In genomic region chr11:32830796-32831195, GRCh38 we compare ENCODE assay signal across 12 cellular contexts. TPM values are rescaled to one million over a fixed set of nuclear protein-coding genes. Genes with fewer than 3 reads are reported as not detected.
DNase-seq lines count a peak whose midpoint lies in the region; ATAC-seq and TF ChIP-seq lines count a peak whose summit lies in the region.
"Had no signal": no experiment of that assay in that cellular context is flagged by ENCODE, and none has a peak within 500 bp of the region (broad histone marks: within the 10 kb centered on the region; RNA-seq: fewer than 3 reads in every experiment).

No MANE protein-coding gene starts in this region.

- H3K27me3 Mint-ChIP-seq in CD14-positive monocyte (ENCODE audit: low read depth in 3 of 3): peaks cover 0 to 1% (median 0%) of the 10 kb centered on the region in 3 donors
- H3K27me3 Mint-ChIP-seq in natural killer cell treated with Interleukin-12 subunit alpha and Interleukin-12 subunit beta and Interleukin-15 and Interleukin-18, amount 100 ng/mL, for 72 hours: peaks cover 12 to 19% of the 10 kb centered on the region in 2 donors

- no peak for TF ChIP-seq EP300 in ovary (IDR thresholded peaks at IDR 0.05)

- no peak for ATAC-seq in natural killer cell treated with Interleukin-12 subunit alpha and Interleukin-12 subunit beta and Interleukin-15 and Interleukin-18, amount 100 ng/mL, for 72 hours
- ATAC-seq in GM21619 (IDR thresholded peaks at IDR 0.05; ENCODE audit: unreplicated experiment): no peak

- H3K36me3 ChIP-seq in endocrine pancreas (ENCODE audit: control insufficient read depth, insufficient read depth, low read length) (no peaks in the 10 kb centered on the region), ovary (no peaks in the 10 kb centered on the region)

- H3K27ac Mint-ChIP-seq in CD14-positive monocyte: peak overlapping the region in 3 of 7 donors; percentile 8 to 88 (median 81)
- no peak overlapping the region for H3K27ac Mint-ChIP-seq in natural killer cell treated with Interleukin-12 subunit alpha and Interleukin-12 subunit beta and Interleukin-15 and Interleukin-18, amount 100 ng/mL, for 72 hours

- TF ChIP-seq CTCF in CD14-positive monocyte (IDR thresholded peaks at IDR 0.05) (no peak), ovary (IDR thresholded peaks at IDR 0.05) (no peak)

- H3K9ac ChIP-seq in endocrine pancreas (ENCODE audit: control insufficient read depth, insufficient read depth, low read length): no peak overlapping the region

- no peak overlapping the region for H3K27ac ChIP-seq in ovary
- H3K27ac ChIP-seq: testis had no signal

- H3K9me3 ChIP-seq in endocrine pancreas (ENCODE audit: control insufficient read depth, low read length) (no peaks in the 10 kb centered on the region), ovary (no peaks in the 10 kb centered on the region)
- H3K9me3 ChIP-seq: testis had no signal

- H3K4me3 ChIP-seq in endocrine pancreas (ENCODE audit: control insufficient read depth, insufficient read depth, low read length): peak overlapping the region; percentile 85
- H3K4me3 ChIP-seq in ovary: no peak overlapping the region

- H3K27me3 ChIP-seq in endocrine pancreas (ENCODE audit: control insufficient read depth, insufficient read depth, low read length) (no peaks in the 10 kb centered on the region), ovary (no peaks in the 10 kb centered on the region)
- H3K27me3 ChIP-seq: testis had no signal

- no peak for DNase-seq in CD14-positive monocyte (ENCODE audit: low spot score)
- peak; percentile 18 for DNase-seq in NCI-H526 treated with DMSO at 0.1 percent for 48 hours (lab: John Stamatoyannopoulos, UW)
- DNase-seq in natural killer cell treated with Interleukin-12 subunit alpha and Interleukin-12 subunit beta and Interleukin-15 and Interleukin-18, amount 100 ng/mL, for 72 hours (ENCODE audit: low spot score): no peak
- DNase-seq in ovary: no peak
- DNase-seq in NCI-H146 treated with DMSO at 0.1 percent for 48 hours (lab: John Stamatoyannopoulos, UW; ENCODE audit: unreplicated experiment): no peak
- DNase-seq in SIG-M5 treated with dmso at 0.1 percent for 504 hours (lab: John Stamatoyannopoulos, UW; ENCODE audit: unreplicated experiment): no peak
- DNase-seq: activated effector memory CD4-positive, alpha-beta T cell treated with anti-CD3 and anti-CD28 coated beads, Interleukin-2, amount 50 U/mL, for 16 hours had no signal

- TF ChIP-seq POLR2A in ovary (IDR thresholded peaks at IDR 0.05): no peak

- H3K4me1 ChIP-seq in endocrine pancreas (ENCODE audit: control insufficient read depth, insufficient read depth, low read length) (peaks cover 4% of the 10 kb centered on the region), ovary (ENCODE audit: insufficient read depth) (no peaks in the 10 kb centered on the region)

- H3K4me1 Mint-ChIP-seq in CD14-positive monocyte: peaks cover 31% of the 10 kb centered on the region
- peaks cover 4 to 7% of the 10 kb centered on the region in 2 donors for H3K4me1 Mint-ChIP-seq in natural killer cell treated with Interleukin-12 subunit alpha and Interleukin-12 subunit beta and Interleukin-15 and Interleukin-18, amount 100 ng/mL, for 72 hours (ENCODE audit: low read depth in 2 of 2)

- WGBS in ovary, 3 donors: 84 to 90% (median 88%) methylated on average over 9 of the region's 9 CpGs

- peaks cover 19 to 25% of the 10 kb centered on the region in 2 donors for H3K36me3 Mint-ChIP-seq in CD14-positive monocyte
- H3K36me3 Mint-ChIP-seq in natural killer cell treated with Interleukin-12 subunit alpha and Interleukin-12 subunit beta and Interleukin-15 and Interleukin-18, amount 100 ng/mL, for 72 hours: no peaks in the 10 kb centered on the region

- no peaks in the 10 kb centered on the region for H3K9me3 Mint-ChIP-seq in CD14-positive monocyte
- no peaks in the 10 kb centered on the region for H3K9me3 Mint-ChIP-seq in natural killer cell treated with Interleukin-12 subunit alpha and Interleukin-12 subunit beta and Interleukin-15 and Interleukin-18, amount 100 ng/mL, for 72 hours

- intact Hi-C loops in CD14-positive monocyte (cut with micrococcal nuclease) (no loop called here), ovary (cut with DNase I) (loop anchor here in 1 of 4 donors (10.0 kb wide), 1 partner anchor 744 kb away; no protein-coding TSS in a partner anchor)

- peak overlapping the region; percentile 90 to 97 for H3K4me3 Mint-ChIP-seq in CD14-positive monocyte
- H3K4me3 Mint-ChIP-seq in natural killer cell treated with Interleukin-12 subunit alpha and Interleukin-12 subunit beta and Interleukin-15 and Interleukin-18, amount 100 ng/mL, for 72 hours: peak overlapping the region; percentile 67

RNA-seq across cellular contexts. Expression of gene PRRG4, which starts 1.1 kb away (rescaled TPM):
- 1 to 10 TPM; 8.7 to 9.9 TPM for polyA plus RNA-seq in CD14-positive monocyte
- total RNA-seq in natural killer cell treated with Interleukin-12 subunit alpha and Interleukin-12 subunit beta and Interleukin-15 and Interleukin-18, amount 100 ng/mL, for 72 hours: 1 to 10 TPM in 1 of 2 donors, under 1 TPM in 1; 0.67 to 1.8 TPM
- 1 to 10 TPM in 2 of 7 donors, under 1 TPM in 5; 0.20 to 6.5 (median 0.48) TPM for total RNA-seq in ovary
- 1 to 10 TPM in 1 of 2 donors, under 1 TPM in 1; 0.17 to 1.1 TPM for polyA plus RNA-seq in ovary

RNA-seq across cellular contexts. Expression of gene CCDC73, which starts 36.3 kb away (rescaled TPM):
- polyA plus RNA-seq in CD14-positive monocyte (under 1 TPM in 1 of 2 donors, not detected in 1; 0.09 TPM), ovary (1 to 10 TPM in 1 of 2 donors, under 1 TPM in 1; 0.28 to 1.5 TPM)
- under 1 TPM in 1 of 2 donors, not detected in 1; 0.10 TPM for total RNA-seq in natural killer cell treated with Interleukin-12 subunit alpha and Interleukin-12 subunit beta and Interleukin-15 and Interleukin-18, amount 100 ng/mL, for 72 hours
- total RNA-seq in ovary: 1 to 10 TPM in 3 of 7 donors, under 1 TPM in 4; 0.23 to 1.6 (median 0.98) TPM
- total RNA-seq: left cardiac atrium; T-helper 1 cell treated with Interleukin-12 subunit alpha and Interleukin-12 subunit beta and Interleukin-4 antibody, amounts not matched to agents 30 ng/mL and 1 ng/mL, for 36 hours had no signal
